In genomic region chr21:16942703-16943102, GRCh38 we compare ENCODE assay signal across 13 cellular contexts.
DNase-seq lines count a peak whose midpoint lies in the region; TF ChIP-seq lines count a peak whose summit lies in the region.
"Had no signal": no experiment of that assay in that cellular context is flagged by ENCODE, and none has a peak within 500 bp of the region (broad histone marks: within the 10 kb centered on the region; RNA-seq: fewer than 3 reads in every experiment).

No MANE protein-coding gene starts in this region.

- H3K9ac ChIP-seq in NT2/D1 (ENCODE audit: insufficient read length, low read depth) = no peak overlapping the region

- WGBS in thyroid gland, 2 donors = 62 to 70% methylated on average over 4 of the region's 4 CpGs

- no peaks in the 10 kb centered on the region for H3K9me3 ChIP-seq in NT2/D1 (ENCODE audit: insufficient read depth, low read length)
- no peaks in the 10 kb centered on the region for H3K9me3 ChIP-seq in thyroid gland

- no peaks in the 10 kb centered on the region for H3K27me3 ChIP-seq in NT2/D1 (ENCODE audit: insufficient read depth, insufficient read length)
- no peaks in the 10 kb centered on the region for H3K27me3 ChIP-seq in thyroid gland
- H3K27me3 ChIP-seq: heart right ventricle, tibial nerve had no signal

- H3K4me1 Mint-ChIP-seq in osteocyte (ENCODE audit: unreplicated experiment) = peaks cover 3% of the 10 kb centered on the region
- H3K4me1 Mint-ChIP-seq: activated B cell treated with CpG ODN at 0.5 μM for 24 hours; activated naive CD4-positive, alpha-beta T cell treated with anti-CD3 and anti-CD28 coated beads, Interleukin-2, amount 50 U/mL, for 24 hours had no signal

- H3K4me3 Mint-ChIP-seq in osteocyte (ENCODE audit: unreplicated experiment) = no peak overlapping the region
- H3K4me3 Mint-ChIP-seq: activated B cell treated with CpG ODN at 0.5 μM for 24 hours; activated naive CD4-positive, alpha-beta T cell treated with anti-CD3 and anti-CD28 coated beads, Interleukin-2, amount 50 U/mL, for 24 hours had no signal

- TF ChIP-seq POLR2A in thyroid gland (IDR thresholded peaks at IDR 0.05) = no peak

- H3K36me3 Mint-ChIP-seq in osteocyte (ENCODE audit: unreplicated experiment) = peaks cover 8% of the 10 kb centered on the region
- H3K36me3 Mint-ChIP-seq: activated naive CD4-positive, alpha-beta T cell treated with anti-CD3 and anti-CD28 coated beads, Interleukin-2, amount 50 U/mL, for 24 hours had no signal

- no peak overlapping the region for H3K27ac Mint-ChIP-seq in osteocyte (ENCODE audit: unreplicated experiment)
- H3K27ac Mint-ChIP-seq: activated B cell treated with CpG ODN at 0.5 μM for 24 hours; activated naive CD4-positive, alpha-beta T cell treated with anti-CD3 and anti-CD28 coated beads, Interleukin-2, amount 50 U/mL, for 24 hours had no signal

- H3K9me3 Mint-ChIP-seq in osteocyte (ENCODE audit: unreplicated experiment) = peaks cover 36% of the 10 kb centered on the region

- H3K36me3 ChIP-seq in NT2/D1 (ENCODE audit: insufficient read depth, insufficient read length, low read length) = no peaks in the 10 kb centered on the region
- H3K36me3 ChIP-seq in thyroid gland = no peaks in the 10 kb centered on the region
- H3K36me3 ChIP-seq: heart right ventricle, tibial nerve had no signal

- H3K4me1 ChIP-seq in NT2/D1 (ENCODE audit: insufficient read depth, insufficient read length) (no peaks in the 10 kb centered on the region), thyroid gland (no peaks in the 10 kb centered on the region)
- H3K4me1 ChIP-seq: heart right ventricle, tibial nerve had no signal

- H3K27ac ChIP-seq in thyroid gland = no peak overlapping the region
- H3K27ac ChIP-seq: heart right ventricle, tibial nerve had no signal

- intact Hi-C loops in thyroid gland (cut with DNase I) = loop anchor here (10.0 kb wide), 1 partner anchor 112 kb away; no protein-coding TSS in a partner anchor

- TF ChIP-seq CTCF in epithelial cell of proximal tubule (conservative IDR thresholded peaks at IDR 0.05; ENCODE audit: low read depth, low read length) = peak; percentile 77
- peak; percentile 45 for TF ChIP-seq CTCF in osteocyte (IDR thresholded peaks at IDR 0.05)
- peak in 1 of 6 experiments; percentile 17 for TF ChIP-seq CTCF in thyroid gland (IDR thresholded peaks at IDR 0.05)

- H3K4me3 ChIP-seq in NT2/D1 (ENCODE audit: insufficient read length, low read depth) = no peak overlapping the region
- H3K4me3 ChIP-seq in epithelial cell of proximal tubule (ENCODE audit: low read depth, low read length) = no peak overlapping the region
- no peak overlapping the region for H3K4me3 ChIP-seq in thyroid gland (replicated peaks in 1 of 3)
- H3K4me3 ChIP-seq: heart right ventricle, tibial nerve had no signal

- H3K27me3 Mint-ChIP-seq in osteocyte (ENCODE audit: unreplicated experiment) = no peaks in the 10 kb centered on the region
- H3K27me3 Mint-ChIP-seq: activated B cell treated with CpG ODN at 0.5 μM for 24 hours; activated naive CD4-positive, alpha-beta T cell treated with anti-CD3 and anti-CD28 coated beads, Interleukin-2, amount 50 U/mL, for 24 hours had no signal

- DNase-seq in DMS53 (lab: John Stamatoyannopoulos, UW) = peak; percentile 60
- no peak for DNase-seq in DMS53 treated with DMSO at 0.1 percent for 48 hours (lab: John Stamatoyannopoulos, UW; ENCODE audit: unreplicated experiment)
- DNase-seq in NT2/D1 (ENCODE audit: low read depth, low spot score) = peak; percentile 61
- DNase-seq in epithelial cell of proximal tubule (ENCODE audit: low read depth) = no peak
- no peak for DNase-seq in osteocyte (ENCODE audit: extremely low spot score, unreplicated experiment)
- DNase-seq in NCI-H1048 (lab: John Stamatoyannopoulos, UW) = no peak
- DNase-seq in NCI-H2227 (lab: John Stamatoyannopoulos, UW; ENCODE audit: unreplicated experiment) = no peak
- DNase-seq in thyroid gland = no peak
- DNase-seq: activated B cell treated with CpG ODN at 0.5 μM for 24 hours, heart right ventricle, NCI-H526 treated with DMSO at 0.1 percent for 48 hours had no signal

Comparison
In these comparisons a context has a peak if more than half of its experiments do, and no peak if none do; other contexts are left out.
1. DNase-seq: peak in DMS53 (single experiment) and NT2/D1 (single experiment); none in DMS53 treated with DMSO at 0.1 percent for 48 hours (single experiment), epithelial cell of proximal tubule (single experiment), osteocyte (single experiment), NCI-H1048 (single experiment), NCI-H2227 (single experiment) and thyroid gland (0 of 2).